27 cellular contexts compared by ENCODE assay signal in genomic region chr16:3706253-3707145, GRCh38.
"Had no signal": no experiment of that assay in that cellular context is flagged by ENCODE, and none has a peak within 500 bp of the region (broad histone marks: within the 10 kb centered on the region; RNA-seq: fewer than 3 reads in every experiment).

No MANE protein-coding gene starts in this region.

- H3K9me3 Mint-ChIP-seq: activated CD4-positive, alpha-beta T cell treated with anti-CD3 and anti-CD28 coated beads, Interleukin-2, amount 10 ng/mL, durations not matched to agents 7 days and 5 days; activated CD8-positive, alpha-beta T cell treated with anti-CD3 and anti-CD28 coated beads for 36 hours; activated naive CD4-positive, alpha-beta T cell treated with anti-CD3 and anti-CD28 coated beads, Interleukin-2, amount 50 U/mL, for 24 hours; activated naive CD8-positive, alpha-beta T cell treated with anti-CD3 and anti-CD28 coated beads, Interleukin-2, amount 50 U/mL, for 24 hours; activated T-helper 2 cell treated with anti-CD3 and anti-CD28 coated beads, Interferon-gamma antibody, Interleukin-2, Interleukin-4, amounts not matched to agents 10 μg/mL and 5 μg/mL and 100 μg/mL, durations not matched to agents 14 hours and 24 hours and 36 hours; natural killer cell treated with Interleukin-12 subunit alpha and Interleukin-12 subunit beta and Interleukin-15 and Interleukin-18, amount 100 ng/mL, for 72 hours; stimulated activated naive B cell treated with anti-CD40 and anti-IgM and Interleukin-4, amounts not matched to agents 10 μg/mL and 1 μg/mL and 100 μg/mL, for 72 hours had no signal

- H3K36me3 ChIP-seq: neutrophil, ovary had no signal

- H3K4me3 Mint-ChIP-seq: activated CD4-positive, alpha-beta T cell treated with anti-CD3 and anti-CD28 coated beads, Interleukin-2, amount 10 ng/mL, durations not matched to agents 7 days and 5 days; activated CD8-positive, alpha-beta T cell treated with anti-CD3 and anti-CD28 coated beads for 36 hours; activated naive CD4-positive, alpha-beta T cell treated with anti-CD3 and anti-CD28 coated beads, Interleukin-2, amount 50 U/mL, for 24 hours; activated naive CD8-positive, alpha-beta T cell treated with anti-CD3 and anti-CD28 coated beads, Interleukin-2, amount 50 U/mL, for 24 hours; natural killer cell treated with Interleukin-12 subunit alpha and Interleukin-12 subunit beta and Interleukin-15 and Interleukin-18, amount 100 ng/mL, for 72 hours; stimulated activated naive B cell treated with anti-CD40 and anti-IgM and Interleukin-4, amounts not matched to agents 10 μg/mL and 1 μg/mL and 100 μg/mL, for 72 hours had no signal

- H3K27me3 ChIP-seq: esophagus squamous epithelium, neutrophil, ovary, suprapubic skin, tibial artery had no signal

- H3K27ac ChIP-seq: epithelial cell of prostate, esophagus squamous epithelium, left ventricle myocardium inferior, neutrophil, ovary, suprapubic skin, tibial artery had no signal

- DNase-seq: activated CD4-positive, alpha-beta T cell treated with anti-CD3 and anti-CD28 coated beads for 1 hour; activated CD4-positive, alpha-beta T cell treated with anti-CD3 and anti-CD28 coated beads, Interleukin-2, amount 10 ng/mL, durations not matched to agents 7 days and 5 days; activated CD8-positive, alpha-beta T cell treated with anti-CD3 and anti-CD28 coated beads for 36 hours; activated naive CD8-positive, alpha-beta T cell treated with anti-CD3 and anti-CD28 coated beads, Interleukin-2, amount 50 U/mL, for 24 hours; activated T-cell treated with anti-CD3 and anti-CD28 coated beads, Interleukin-2, amount 50 U/mL, for 48 hours; caudate nucleus; effector CD4-positive, alpha-beta T cell; esophagus squamous epithelium; left ventricle myocardium inferior; mucosa of descending colon; ovary; retina; small intestine; stimulated activated CD4-positive, alpha-beta T cell treated with anti-CD3 and anti-CD28 coated beads, Interleukin-4, amount 100 ng/mL, for 4 hours; stimulated activated CD8-positive, alpha-beta memory T cell treated with anti-CD3 and anti-CD28 coated beads, Interleukin-4, amount 100 ng/mL, for 48 hours; stimulated activated naive B cell treated with anti-CD40 and anti-IgM and Interleukin-4, amounts not matched to agents 10 μg/mL and 1 μg/mL and 100 μg/mL, for 72 hours; T-helper 2 cell; tibial artery had no signal

- H3K4me1 ChIP-seq: esophagus squamous epithelium, left ventricle myocardium inferior, suprapubic skin, tibial artery had no signal

- H3K27me3 Mint-ChIP-seq: activated CD4-positive, alpha-beta T cell treated with anti-CD3 and anti-CD28 coated beads, Interleukin-2, amount 10 ng/mL, durations not matched to agents 7 days and 5 days; activated CD8-positive, alpha-beta T cell treated with anti-CD3 and anti-CD28 coated beads for 36 hours; activated naive CD4-positive, alpha-beta T cell treated with anti-CD3 and anti-CD28 coated beads, Interleukin-2, amount 50 U/mL, for 24 hours; activated naive CD8-positive, alpha-beta T cell treated with anti-CD3 and anti-CD28 coated beads, Interleukin-2, amount 50 U/mL, for 24 hours; natural killer cell treated with Interleukin-12 subunit alpha and Interleukin-12 subunit beta and Interleukin-15 and Interleukin-18, amount 100 ng/mL, for 72 hours; progenitor cell of endocrine pancreas; stimulated activated naive B cell treated with anti-CD40 and anti-IgM and Interleukin-4, amounts not matched to agents 10 μg/mL and 1 μg/mL and 100 μg/mL, for 72 hours had no signal

- H3K4me3 ChIP-seq: esophagus squamous epithelium, left ventricle myocardium inferior, lung, mucosa of descending colon, ovary, suprapubic skin, tibial artery had no signal

- H3K36me3 Mint-ChIP-seq: natural killer cell treated with Interleukin-12 subunit alpha and Interleukin-12 subunit beta and Interleukin-15 and Interleukin-18, amount 100 ng/mL, for 72 hours had no signal

- H3K27ac Mint-ChIP-seq: activated CD4-positive, alpha-beta T cell treated with anti-CD3 and anti-CD28 coated beads, Interleukin-2, amount 10 ng/mL, durations not matched to agents 7 days and 5 days; activated CD8-positive, alpha-beta T cell treated with anti-CD3 and anti-CD28 coated beads for 36 hours; activated naive CD4-positive, alpha-beta T cell treated with anti-CD3 and anti-CD28 coated beads, Interleukin-2, amount 50 U/mL, for 24 hours; activated naive CD8-positive, alpha-beta T cell treated with anti-CD3 and anti-CD28 coated beads, Interleukin-2, amount 50 U/mL, for 24 hours; activated T-helper 2 cell treated with anti-CD3 and anti-CD28 coated beads, Interferon-gamma antibody, Interleukin-2, Interleukin-4, amounts not matched to agents 10 μg/mL and 5 μg/mL and 100 μg/mL, durations not matched to agents 14 hours and 24 hours and 36 hours; natural killer cell treated with Interleukin-12 subunit alpha and Interleukin-12 subunit beta and Interleukin-15 and Interleukin-18, amount 100 ng/mL, for 72 hours; progenitor cell of endocrine pancreas; stimulated activated naive B cell treated with anti-CD40 and anti-IgM and Interleukin-4, amounts not matched to agents 10 μg/mL and 1 μg/mL and 100 μg/mL, for 72 hours had no signal

- H3K9me3 ChIP-seq: esophagus squamous epithelium, left ventricle myocardium inferior, mucosa of descending colon, neutrophil, ovary, suprapubic skin, tibial artery had no signal

- ATAC-seq: activated CD8-positive, alpha-beta T cell treated with anti-CD3 and anti-CD28 coated beads for 36 hours; activated naive CD8-positive, alpha-beta T cell treated with anti-CD3 and anti-CD28 coated beads, Interleukin-2, amount 50 U/mL, for 24 hours; mucosa of descending colon; natural killer cell treated with Interleukin-12 subunit alpha and Interleukin-12 subunit beta and Interleukin-15 and Interleukin-18, amount 100 ng/mL, for 72 hours; sciatic nerve; stimulated activated naive B cell treated with anti-CD40 and anti-IgM and Interleukin-4, amounts not matched to agents 10 μg/mL and 1 μg/mL and 100 μg/mL, for 72 hours had no signal
